ENCODE assay signal across 1 cellular context in genomic region chr11:60841797-60842687, GRCh38.
TF ChIP-seq lines count a peak whose summit lies in the region.

CCDC86 (plus strand) TSS chr11:60842113; CDS start chr11:60842125, 12 bp downstream.

TF ChIP-seq in HepG2, 621 proteins besides CTCF, POLR2A, EP300 and RAD21 (continued from another document and continues in another):
- TF ChIP-seq ZNF597 (CRISPR knock-in tag; IDR thresholded peaks at IDR 0.05), result no peak
- 0 out of 2 replicates have a peak, but pooled peaks have one; percentile 42 for TF ChIP-seq ZFP1 (CRISPR knock-in tag; IDR thresholded peaks at IDR 0.05)
- no peak for TF ChIP-seq AFF4 (CRISPR knock-in tag; IDR thresholded peaks at IDR 0.05)
- peak; percentile 79 for TF ChIP-seq HOXA5 (CRISPR knock-in tag; IDR thresholded peaks at IDR 0.05)
- peak; percentile 63; the same call in 1 of the 2 replicates for TF ChIP-seq ZZZ3 (CRISPR knock-in tag; IDR thresholded peaks at IDR 0.05; ENCODE audit: borderline replicate concordance)
- TF ChIP-seq PRDM15 (CRISPR knock-in tag; IDR thresholded peaks at IDR 0.05), result 0 out of 2 replicates have a peak, but pooled peaks have one; percentile 25
- no peak for TF ChIP-seq DDIT3 (CRISPR knock-in tag; IDR thresholded peaks at IDR 0.05)
- TF ChIP-seq NCOR1 (IDR thresholded peaks at IDR 0.05; ENCODE audit: borderline replicate concordance, low read length), result no peak
- no peak for TF ChIP-seq NR2F6 (IDR thresholded peaks at IDR 0.05)
- peak; percentile 51 for TF ChIP-seq NR2F6 (CRISPR knock-in tag; IDR thresholded peaks at IDR 0.05)
- TF ChIP-seq ZNF841 (CRISPR knock-in tag; IDR thresholded peaks at IDR 0.05; ENCODE audit: borderline replicate concordance), result no peak
- no peak for TF ChIP-seq SIX1 (CRISPR knock-in tag; IDR thresholded peaks at IDR 0.05; ENCODE audit: borderline replicate concordance)
- 0 out of 2 replicates have a peak, but pooled peaks have one; percentile 27 for TF ChIP-seq ESRRA (CRISPR knock-in tag; IDR thresholded peaks at IDR 0.05; ENCODE audit: low read depth)
- TF ChIP-seq NR2C2 (CRISPR knock-in tag; IDR thresholded peaks at IDR 0.05; ENCODE audit: borderline replicate concordance), result peak; percentile 80
- peak; percentile 99 for TF ChIP-seq DMAP1 (CRISPR knock-in tag; IDR thresholded peaks at IDR 0.05)
- peak; percentile 99 for TF ChIP-seq HDAC1 (CRISPR knock-in tag; IDR thresholded peaks at IDR 0.05)
- no peak for TF ChIP-seq NAIF1 (CRISPR knock-in tag; IDR thresholded peaks at IDR 0.05; ENCODE audit: borderline replicate concordance)
- TF ChIP-seq ZNF605 (CRISPR knock-in tag; IDR thresholded peaks at IDR 0.05), result peak; percentile 66; the same call in 1 of the 2 replicates
- peak; percentile 97 for TF ChIP-seq IRF2 (CRISPR knock-in tag; IDR thresholded peaks at IDR 0.05)
- TF ChIP-seq ZBTB37 (CRISPR knock-in tag; IDR thresholded peaks at IDR 0.05), result no peak
- TF ChIP-seq KLF6 (CRISPR knock-in tag; IDR thresholded peaks at IDR 0.05), result peak; percentile 87
- TF ChIP-seq DBP (CRISPR knock-in tag; IDR thresholded peaks at IDR 0.05; ENCODE audit: not compliant biosample characterization), result peak; percentile 21
- TF ChIP-seq HNRNPL (IDR thresholded peaks at IDR 0.05; ENCODE audit: low read depth, low read length), result no peak
- no peak for TF ChIP-seq ZFP36 (IDR thresholded peaks at IDR 0.05; ENCODE audit: borderline replicate concordance, low read depth, low read length, partially characterized antibody)
- TF ChIP-seq ZNF639 (CRISPR knock-in tag; conservative IDR thresholded peaks at IDR 0.05), result peak; percentile 78
- peak; percentile 54 for TF ChIP-seq MEF2D (CRISPR knock-in tag; IDR thresholded peaks at IDR 0.05)
- no peak for TF ChIP-seq TCF7L2 (IDR thresholded peaks at IDR 0.05; ENCODE audit: low read depth, low read length)
- no peak for TF ChIP-seq FOXP1 (IDR thresholded peaks at IDR 0.05)
- peak; percentile 50; the same call in 1 of the 2 replicates for TF ChIP-seq FOXP1 (CRISPR knock-in tag; IDR thresholded peaks at IDR 0.05)
- TF ChIP-seq DNMT1 (CRISPR knock-in tag; IDR thresholded peaks at IDR 0.05), result no peak
- no peak for TF ChIP-seq THYN1 (CRISPR knock-in tag; IDR thresholded peaks at IDR 0.05; ENCODE audit: borderline replicate concordance, low read depth)
- TF ChIP-seq ZNF446 (CRISPR knock-in tag; IDR thresholded peaks at IDR 0.05), result no peak; the same call in 1 of the 2 replicates
- TF ChIP-seq MXD4 (CRISPR knock-in tag; IDR thresholded peaks at IDR 0.05), result peak; percentile 100
- no peak for TF ChIP-seq MATR3 (CRISPR knock-in tag; IDR thresholded peaks at IDR 0.05)
- no peak for TF ChIP-seq HOMEZ (CRISPR knock-in tag; IDR thresholded peaks at IDR 0.05; ENCODE audit: low read depth)
- TF ChIP-seq RFX5 (IDR thresholded peaks at IDR 0.05; ENCODE audit: low read depth, low read length), result peak; percentile 85
- peak; percentile 65; the same call in 1 of the 2 replicates for TF ChIP-seq ZBTB43 (CRISPR knock-in tag; conservative IDR thresholded peaks at IDR 0.05)
- no peak for TF ChIP-seq ZBTB49 (CRISPR knock-in tag; IDR thresholded peaks at IDR 0.05; ENCODE audit: borderline replicate concordance)
- no peak for TF ChIP-seq MBNL3 (CRISPR knock-in tag; conservative IDR thresholded peaks at IDR 0.05)
- TF ChIP-seq ZNF761 (CRISPR knock-in tag; conservative IDR thresholded peaks at IDR 0.05), result peak; percentile 57; the same call in 1 of the 2 replicates
- TF ChIP-seq SIX4 (CRISPR knock-in tag; IDR thresholded peaks at IDR 0.05), result peak; percentile 78
- TF ChIP-seq ZNF775 (CRISPR knock-in tag; IDR thresholded peaks at IDR 0.05; ENCODE audit: borderline replicate concordance), result no peak
- no peak for TF ChIP-seq ZNF224 (CRISPR knock-in tag; IDR thresholded peaks at IDR 0.05)
- TF ChIP-seq ZBTB20 (CRISPR knock-in tag; IDR thresholded peaks at IDR 0.05; ENCODE audit: borderline replicate concordance, low read depth), result peak; percentile 77; the same call in 1 of the 2 replicates
